ENCODE assay signal across 8 cellular contexts in the genomic region with DNA sequence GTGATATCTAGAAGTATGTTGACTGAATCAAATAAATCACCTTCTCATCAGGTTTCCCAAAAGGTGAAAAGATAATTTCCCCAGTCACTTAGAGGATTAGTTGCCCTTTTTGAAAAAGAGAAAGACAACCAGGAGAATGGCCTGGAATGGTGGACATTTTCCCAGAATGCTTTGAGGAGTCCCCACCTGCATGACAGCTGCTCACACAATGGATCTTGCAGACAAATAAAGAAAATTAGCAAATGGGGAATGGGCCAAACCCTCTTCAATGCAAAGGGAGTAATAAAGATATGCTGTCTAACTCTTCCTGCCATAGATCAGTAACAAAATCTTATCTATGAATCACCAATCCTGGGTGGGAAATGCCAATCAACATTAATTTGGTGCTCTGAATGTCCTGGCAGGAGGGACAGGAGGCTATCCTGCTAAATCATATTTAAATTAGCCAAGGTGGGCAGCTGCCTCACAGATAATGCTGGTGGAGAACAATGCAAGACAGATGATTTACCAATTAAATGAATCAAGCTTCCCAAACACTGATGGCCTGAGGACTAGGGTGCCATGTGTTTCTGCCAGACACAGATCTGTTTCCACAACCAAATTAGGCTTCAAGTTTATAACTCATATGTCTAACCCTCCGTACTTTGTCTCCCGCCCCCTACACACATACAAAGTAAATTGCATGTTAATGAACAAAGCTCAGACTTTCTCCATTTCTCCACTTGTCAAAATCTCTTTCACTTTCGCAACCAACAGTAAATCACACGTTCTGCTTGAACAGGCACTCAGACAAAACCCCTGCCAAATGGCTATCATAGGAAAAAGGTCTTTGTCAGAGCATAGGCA.
DNase-seq lines count a peak whose midpoint lies in the region; ATAC-seq and TF ChIP-seq lines count a peak whose summit lies in the region.

No MANE protein-coding gene starts in this region.

- H3K27me3 ChIP-seq in MG63: no peaks in the 10 kb centered on the region; the same call in 1 of the 2 replicates

- H3K27me3 Mint-ChIP-seq in central memory CD8-positive, alpha-beta T cell: peaks cover 10% of the 10 kb centered on the region

- H3K9me3 Mint-ChIP-seq in central memory CD8-positive, alpha-beta T cell: no peaks in the 10 kb centered on the region

- no peaks in the 10 kb centered on the region for H3K4me1 Mint-ChIP-seq in central memory CD8-positive, alpha-beta T cell

- no peaks in the 10 kb centered on the region for H3K36me3 ChIP-seq in MG63

- no peak for DNase-seq in MG63
- DNase-seq in central memory CD8-positive, alpha-beta T cell (ENCODE audit: low spot score in 2 of 2): no peak
- no peak for DNase-seq in NCI-H1048 (lab: John Stamatoyannopoulos, UW)
- no peak for DNase-seq in nucleus accumbens (lab: John Stamatoyannopoulos, UW)
- no peak for DNase-seq in GDM1 (lab: John Stamatoyannopoulos, UW)
- no peak for DNase-seq in activated CD8-positive, alpha-beta memory T cell treated with anti-CD3 and anti-CD28 coated beads for 24 hours

- H3K36me3 Mint-ChIP-seq in central memory CD8-positive, alpha-beta T cell (ENCODE audit: insufficient read depth): no peaks in the 10 kb centered on the region

- H3K27ac Mint-ChIP-seq in central memory CD8-positive, alpha-beta T cell (ENCODE audit: low read depth): peak overlapping the region; percentile 14

- H3K4me3 Mint-ChIP-seq in central memory CD8-positive, alpha-beta T cell: peak overlapping the region; percentile 42

- TF ChIP-seq POLR2A in GM18505 (IDR thresholded peaks at IDR 0.05; ENCODE audit: borderline replicate concordance, extremely low read depth, insufficient read depth, insufficient read length): no peak

- peak overlapping the region; percentile 17 for H3K4me3 ChIP-seq in MG63

- H3K9me3 ChIP-seq in MG63: no peaks in the 10 kb centered on the region

- ATAC-seq in GM18505 (IDR thresholded peaks at IDR 0.05; ENCODE audit: unreplicated experiment): peak; percentile 80
- peak; percentile 90 for ATAC-seq in GM21526 (IDR thresholded peaks at IDR 0.05; ENCODE audit: low FRiP score, unreplicated experiment)
- no peak for ATAC-seq in central memory CD8-positive, alpha-beta T cell (replicated peaks; ENCODE audit: extremely low read depth, poor library complexity, severe bottlenecking)
